In genomic region chr1:202067188-202067977, GRCh38 we compare ENCODE assay signal across 1 cellular context.
TF ChIP-seq lines count a peak whose summit lies in the region.

No MANE protein-coding gene starts in this region.

TF ChIP-seq in HCT116, 20 proteins besides CTCF, POLR2A, EP300 and RAD21 (continued from another document):
- no peak for TF ChIP-seq REST (IDR thresholded peaks at IDR 0.05; ENCODE audit: low read depth)
- TF ChIP-seq ATF3 (IDR thresholded peaks at IDR 0.05), result no peak
